Comparison of ENCODE assay signal across 1 cellular context in genomic region chr7:103131225-103131624, GRCh38.
TF ChIP-seq lines count a peak whose summit lies in the region.

No MANE protein-coding gene starts in this region.

TF ChIP-seq in HCT116, 20 proteins besides CTCF, POLR2A, EP300 and RAD21 (continued from another document):
- TF ChIP-seq, protein P1, sequence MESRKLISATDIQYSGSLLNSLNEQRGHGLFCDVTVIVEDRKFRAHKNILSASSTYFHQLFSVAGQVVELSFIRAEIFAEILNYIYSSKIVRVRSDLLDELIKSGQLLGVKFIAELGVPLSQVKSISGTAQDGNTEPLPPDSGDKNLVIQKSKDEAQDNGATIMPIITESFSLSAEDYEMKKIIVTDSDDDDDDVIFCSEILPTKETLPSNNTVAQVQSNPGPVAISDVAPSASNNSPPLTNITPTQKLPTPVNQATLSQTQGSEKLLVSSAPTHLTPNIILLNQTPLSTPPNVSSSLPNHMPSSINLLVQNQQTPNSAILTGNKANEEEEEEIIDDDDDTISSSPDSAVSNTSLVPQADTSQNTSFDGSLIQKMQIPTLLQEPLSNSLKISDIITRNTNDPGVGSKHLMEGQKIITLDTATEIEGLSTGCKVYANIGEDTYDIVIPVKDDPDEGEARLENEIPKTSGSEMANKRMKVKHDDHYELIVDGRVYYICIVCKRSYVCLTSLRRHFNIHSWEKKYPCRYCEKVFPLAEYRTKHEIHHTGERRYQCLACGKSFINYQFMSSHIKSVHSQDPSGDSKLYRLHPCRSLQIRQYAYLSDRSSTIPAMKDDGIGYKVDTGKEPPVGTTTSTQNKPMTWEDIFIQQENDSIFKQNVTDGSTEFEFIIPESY (IDR thresholded peaks at IDR 0.05; ENCODE audit: extremely low read depth, insufficient replicate concordance, low read length), result no peak
- TF ChIP-seq POLR2AphosphoS5 (IDR thresholded peaks at IDR 0.05; ENCODE audit: low read depth, low read length), result no peak
